ENCODE assay signal across 20 cellular contexts in genomic region chr16:1758923-1759322, GRCh38.
"Had no signal": no experiment of that assay in that cellular context is flagged by ENCODE, and none has a peak within 500 bp of the region (broad histone marks: within the 10 kb centered on the region; RNA-seq: fewer than 3 reads in every experiment).

No MANE protein-coding gene starts in this region.

- H3K27me3 Mint-ChIP-seq: naive B cell had no signal

- H3K9me3 Mint-ChIP-seq: naive B cell, nephron had no signal

- H3K4me1 Mint-ChIP-seq: naive B cell, nephron had no signal

- H3K27me3 ChIP-seq: hepatocyte, neutrophil, right atrium auricular region, sigmoid colon, tibial artery, upper lobe of left lung, uterus had no signal

- H3K27ac ChIP-seq: coronary artery, hepatocyte, neutrophil, right atrium auricular region, sigmoid colon, skin epidermis, tibial artery, upper lobe of left lung, uterus had no signal

- H3K4me3 ChIP-seq: coronary artery, hepatocyte, lung, right atrium auricular region, sigmoid colon, skin epidermis, tibial artery, upper lobe of left lung, uterus had no signal

- H3K36me3 ChIP-seq: uterus had no signal

- H3K36me3 Mint-ChIP-seq: naive B cell had no signal

- H3K4me3 Mint-ChIP-seq: naive B cell, nephron had no signal

- DNase-seq: effector CD4-positive, alpha-beta T cell; foreskin melanocyte; head of caudate nucleus; left colon; left ventricle myocardium superior; mesendoderm; naive B cell; sigmoid colon; stimulated activated CD4-positive, alpha-beta T cell treated with anti-CD3 and anti-CD28 coated beads, Interleukin-12 subunit alpha, Interleukin-12 subunit beta, amount 100 ng/mL, for 4 hours; stimulated activated naive CD4-positive, alpha-beta T cell treated with Interleukin-2 at 50 U/mL for 16 hours; tibial artery; uterus had no signal

- H3K9me3 ChIP-seq: neutrophil, right atrium auricular region, sigmoid colon, tibial artery, upper lobe of left lung, uterus had no signal

- H3K27ac Mint-ChIP-seq: nephron had no signal

- ATAC-seq: left ventricle myocardium superior had no signal

- H3K4me1 ChIP-seq: right atrium auricular region, sigmoid colon, tibial artery, upper lobe of left lung, uterus had no signal
